In genomic region chr2:227163445-227163997, GRCh38 we compare ENCODE assay signal across 9 cellular contexts. TPM values are rescaled to one million over a fixed set of nuclear protein-coding genes. Genes with fewer than 3 reads are reported as not detected.
A peak's percentile ranks its signal among the peaks of the same experiment; 100 is the strongest.
DNase-seq lines count a peak whose midpoint lies in the region; ATAC-seq and TF ChIP-seq lines count a peak whose summit lies in the region.
"Had no signal": no experiment of that assay in that cellular context is flagged by ENCODE, and none has a peak within 500 bp of the region (broad histone marks: within the 10 kb centered on the region; RNA-seq: fewer than 3 reads in every experiment).

No MANE protein-coding gene starts in this region.

- in situ Hi-C loops in mammary epithelial cell (cut with MboI; ENCODE audit: low sequenced_read_pairs in 2 of 2): no loop called here

- CTCF ChIA-PET in mammary epithelial cell (lab: Charles Lee; ENCODE audit: low non-redundant PET): no interaction called here

- H4K20me1 ChIP-seq in mammary epithelial cell (ENCODE audit: insufficient read depth, low read length): no peaks in the 10 kb centered on the region

- H3K4me2 ChIP-seq in mammary epithelial cell (ENCODE audit: insufficient read depth, low read depth, low read length): peak overlapping the region; percentile 97

- dilution Hi-C loops in mammary epithelial cell (cut with HindIII; ENCODE audit: low sequenced_read_pairs): no loop called here

- ATAC-seq in HG03469 (IDR thresholded peaks at IDR 0.05; ENCODE audit: unreplicated experiment): peak; percentile 35
- peak; percentile 74 to 79 for ATAC-seq in lower lobe of right lung

- H3K27ac ChIP-seq in mammary epithelial cell (ENCODE audit: insufficient read depth, low read depth, low read length) (no peak overlapping the region), lower lobe of right lung (peak overlapping the region; percentile 82)

- peak; percentile 61 for DNase-seq in GM20000 (ENCODE audit: low spot score)
- peak; percentile 2 for DNase-seq in mammary epithelial cell
- no peak for DNase-seq in lower lobe of right lung
- no peak for DNase-seq in mucosa of gallbladder (ENCODE audit: low spot score)
- no peak for DNase-seq in activated gamma-delta T cell (lab: John Stamatoyannopoulos, UW)
- DNase-seq in posterior vena cava (ENCODE audit: low spot score): no peak

- H3K4me3 ChIP-seq in GM08714 (ENCODE audit: low read length) (peak overlapping the region; percentile 71; the same call in 1 of the 2 replicates), mammary epithelial cell (replicated peaks in 1 of 3; ENCODE audit: insufficient read depth in 1 of 3, low read depth in 2 of 3, low read length in 3 of 3) (peak overlapping the region; percentile 39 to 43 (median 43)), lower lobe of right lung (peak overlapping the region; percentile 63)

- intact Hi-C loops in mammary epithelial cell (cut with micrococcal nuclease) (no loop called here), lower lobe of right lung (cut with DNase I) (no loop called here), posterior vena cava (cut with DNase I) (no loop called here)

- H3K4me1 ChIP-seq in mammary epithelial cell (ENCODE audit: insufficient read depth, low read length) (peaks cover 16% of the 10 kb centered on the region), lower lobe of right lung (peaks cover 9% of the 10 kb centered on the region)

- H3K36me3 ChIP-seq in mammary epithelial cell (ENCODE audit: insufficient read depth, low read length) (no peaks in the 10 kb centered on the region), lower lobe of right lung (no peaks in the 10 kb centered on the region)

- WGBS in mammary epithelial cell (ENCODE audit: low coverage, missing lambda C conversion rate): 5% methylated on average over 13 of the region's 20 CpGs

- peaks cover 17% of the 10 kb centered on the region for H3K27me3 ChIP-seq in mammary epithelial cell (ENCODE audit: insufficient read depth, low read length)
- H3K27me3 ChIP-seq in lower lobe of right lung (ENCODE audit: low read depth): peaks cover 38% of the 10 kb centered on the region

- H3K9me3 ChIP-seq in mammary epithelial cell (replicated peaks; ENCODE audit: insufficient read depth, low read length) (no peaks in the 10 kb centered on the region), lower lobe of right lung (no peaks in the 10 kb centered on the region)

- H3K79me2 ChIP-seq in mammary epithelial cell (ENCODE audit: insufficient read depth, low read length): no peaks in the 10 kb centered on the region

- peak overlapping the region; percentile 66 for H2AFZ ChIP-seq in mammary epithelial cell (ENCODE audit: low read depth, low read length)

- no TSS peak for BruUV-seq in mammary epithelial cell (replicated peaks; lab: Mats Ljungman, UMichigan)

- H3K9ac ChIP-seq in mammary epithelial cell (ENCODE audit: insufficient read depth, low read length): no peak overlapping the region

- TF ChIP-seq CTCF in GM20000 (IDR thresholded peaks at IDR 0.05; ENCODE audit: extremely low read depth, missing control alignments) (no peak), mammary epithelial cell (conservative IDR thresholded peaks at IDR 0.05 in 1 of 2, IDR thresholded peaks at IDR 0.05 in 1 of 2; ENCODE audit: extremely low read depth in 1 of 2, insufficient read depth in 1 of 2, low read depth in 1 of 2, low read length in 2 of 2) (no peak), lower lobe of right lung (IDR thresholded peaks at IDR 0.05) (no peak)

RNA-seq across cellular contexts. Expression of gene COL4A4, which starts 0.5 kb away (rescaled TPM):
- total RNA-seq in mammary epithelial cell (under 1 TPM in 1 of 2 donors, not detected in 1; under 0.01 TPM), lower lobe of right lung (24.3 TPM), mucosa of gallbladder (30.4 TPM), posterior vena cava (1 to 10 TPM in 1 of 2 donors, under 1 TPM in 1; 0.93 to 3.0 TPM)
- 0.01 TPM for polyA plus RNA-seq in mammary epithelial cell
- polyA minus RNA-seq in mammary epithelial cell: not detected
- total RNA-seq: activated CD8-positive, alpha-beta memory T cell treated with anti-CD3 and anti-CD28 coated beads for 36 hours had no signal

RNA-seq across cellular contexts. Expression of gene COL4A3, which starts 0.9 kb away (rescaled TPM):
- not detected for total RNA-seq in mammary epithelial cell
- polyA plus RNA-seq in mammary epithelial cell: not detected
- not detected for polyA minus RNA-seq in mammary epithelial cell
- 33.6 TPM for total RNA-seq in lower lobe of right lung
- 16.0 TPM for total RNA-seq in mucosa of gallbladder
- under 1 TPM; 0.42 to 0.76 TPM for total RNA-seq in posterior vena cava
- total RNA-seq: activated CD8-positive, alpha-beta memory T cell treated with anti-CD3 and anti-CD28 coated beads for 36 hours had no signal

Comparison
In these comparisons a context has a peak if more than half of its experiments do, and no peak if none do; other contexts are left out.
1. DNase-seq: peak in GM20000 (single experiment) and mammary epithelial cell (single experiment); none in lower lobe of right lung (single experiment), mucosa of gallbladder (single experiment), activated gamma-delta T cell (single experiment) and posterior vena cava (single experiment).
2. Peak in every context shown above with its lines, with median percentiles within 50 percentile points of each other: H3K4me3 ChIP-seq.